Comparison of ENCODE assay signal across 17 cellular contexts in the genomic region with DNA sequence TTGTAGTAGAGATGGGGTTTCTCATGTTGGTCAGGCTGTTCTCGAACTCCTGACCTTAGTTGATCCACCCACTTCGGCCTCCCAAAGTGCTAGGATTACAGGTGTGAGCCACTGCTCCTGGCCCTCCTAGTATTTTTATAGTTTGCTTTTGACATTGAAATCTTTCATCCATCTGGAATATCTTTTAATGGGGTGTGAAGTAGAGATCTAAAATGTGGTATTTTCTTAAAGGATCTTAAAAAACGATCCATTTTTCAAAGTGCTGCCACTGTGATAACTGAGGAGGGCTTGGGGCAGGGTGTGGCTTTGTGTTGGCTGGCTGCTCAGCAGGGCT.
"Had no signal": no experiment of that assay in that cellular context is flagged by ENCODE, and none has a peak within 500 bp of the region (broad histone marks: within the 10 kb centered on the region; RNA-seq: fewer than 3 reads in every experiment).

No MANE protein-coding gene starts in this region.

- H3K9me3 ChIP-seq: neutrophil, upper lobe of left lung had no signal

- H3K27me3 ChIP-seq: neutrophil, upper lobe of left lung had no signal

- DNase-seq: activated B cell treated with CpG ODN at 0.5 μM for 24 hours; activated CD4-positive, alpha-beta T cell treated with anti-CD3 and anti-CD28 coated beads, Interleukin-2, amount 10 ng/mL, durations not matched to agents 24 days and 14 days; amniotic stem cell; cerebellar nuclear complex; foreskin melanocyte; kidney; naive thymus-derived CD8-positive, alpha-beta T cell; SIG-M5; stimulated activated CD4-positive, alpha-beta T cell treated with anti-CD3 and anti-CD28 coated beads, Interleukin-2, amount 100 ng/mL, for 24 hours; stimulated activated naive B cell treated with anti-CD40 and anti-IgM and Interleukin-4, amounts not matched to agents 10 μg/mL and 1 μg/mL and 100 μg/mL, for 72 hours; T-helper 2 cell had no signal

- H3K4me3 ChIP-seq: lung, upper lobe of left lung had no signal

- H3K27ac ChIP-seq: neutrophil had no signal

- H3K9me3 Mint-ChIP-seq: activated B cell treated with CpG ODN at 0.5 μM for 24 hours; activated CD4-positive, alpha-beta T cell treated with anti-CD3 and anti-CD28 coated beads, Interleukin-2, amount 10 ng/mL, durations not matched to agents 24 days and 14 days; activated naive CD4-positive, alpha-beta T cell treated with anti-CD3 and anti-CD28 coated beads, Interleukin-2, amount 50 U/mL, for 24 hours; brain; naive thymus-derived CD8-positive, alpha-beta T cell; stimulated activated naive B cell treated with anti-CD40 and anti-IgM and Interleukin-4, amounts not matched to agents 10 μg/mL and 1 μg/mL and 100 μg/mL, for 72 hours had no signal

- H3K27me3 Mint-ChIP-seq: activated B cell treated with CpG ODN at 0.5 μM for 24 hours; activated CD4-positive, alpha-beta T cell treated with anti-CD3 and anti-CD28 coated beads, Interleukin-2, amount 10 ng/mL, durations not matched to agents 24 days and 14 days; activated naive CD4-positive, alpha-beta T cell treated with anti-CD3 and anti-CD28 coated beads, Interleukin-2, amount 50 U/mL, for 24 hours; brain; naive thymus-derived CD8-positive, alpha-beta T cell; stimulated activated naive B cell treated with anti-CD40 and anti-IgM and Interleukin-4, amounts not matched to agents 10 μg/mL and 1 μg/mL and 100 μg/mL, for 72 hours had no signal

- H3K27ac Mint-ChIP-seq: activated B cell treated with CpG ODN at 0.5 μM for 24 hours; activated CD4-positive, alpha-beta T cell treated with anti-CD3 and anti-CD28 coated beads, Interleukin-2, amount 10 ng/mL, durations not matched to agents 24 days and 14 days; stimulated activated naive B cell treated with anti-CD40 and anti-IgM and Interleukin-4, amounts not matched to agents 10 μg/mL and 1 μg/mL and 100 μg/mL, for 72 hours had no signal

- H3K4me3 Mint-ChIP-seq: activated B cell treated with CpG ODN at 0.5 μM for 24 hours; activated CD4-positive, alpha-beta T cell treated with anti-CD3 and anti-CD28 coated beads, Interleukin-2, amount 10 ng/mL, durations not matched to agents 24 days and 14 days; activated naive CD4-positive, alpha-beta T cell treated with anti-CD3 and anti-CD28 coated beads, Interleukin-2, amount 50 U/mL, for 24 hours; brain; stimulated activated naive B cell treated with anti-CD40 and anti-IgM and Interleukin-4, amounts not matched to agents 10 μg/mL and 1 μg/mL and 100 μg/mL, for 72 hours had no signal

- ATAC-seq: naive thymus-derived CD8-positive, alpha-beta T cell; sciatic nerve; stimulated activated naive B cell treated with anti-CD40 and anti-IgM and Interleukin-4, amounts not matched to agents 10 μg/mL and 1 μg/mL and 100 μg/mL, for 72 hours had no signal

- H3K36me3 ChIP-seq: neutrophil, upper lobe of left lung had no signal
